ENCODE assay signal across 11 cellular contexts in genomic region chr6:135586844-135587243, GRCh38.
DNase-seq lines count a peak whose midpoint lies in the region; ATAC-seq lines count a peak whose summit lies in the region.
"Had no signal": no experiment of that assay in that cellular context is flagged by ENCODE, and none has a peak within 500 bp of the region (broad histone marks: within the 10 kb centered on the region; RNA-seq: fewer than 3 reads in every experiment).

No MANE protein-coding gene starts in this region.

- H3K9me3 Mint-ChIP-seq in activated naive CD8-positive, alpha-beta T cell (ENCODE audit: low read depth): peaks cover 4% of the 10 kb centered on the region
- H3K9me3 Mint-ChIP-seq in stimulated activated naive CD8-positive, alpha-beta T cell treated with anti-CD3 and anti-CD28 coated beads, Interleukin-15, amount 100 ng/mL, for 72 hours: peaks cover 25 to 34% of the 10 kb centered on the region in 2 donors
- H3K9me3 Mint-ChIP-seq: activated naive CD4-positive, alpha-beta T cell treated with anti-CD3 and anti-CD28 coated beads, Interleukin-2, amount 50 U/mL, for 24 hours had no signal

- H3K4me1 Mint-ChIP-seq in activated naive CD8-positive, alpha-beta T cell (ENCODE audit: low read depth): peaks cover 17% of the 10 kb centered on the region
- peaks cover 65% of the 10 kb centered on the region for H3K4me1 Mint-ChIP-seq in stimulated activated naive CD8-positive, alpha-beta T cell treated with anti-CD3 and anti-CD28 coated beads, Interleukin-15, amount 100 ng/mL, for 72 hours

- intact Hi-C loops in Right ventricle myocardium superior (cut with DNase I): no loop called here

- H3K36me3 Mint-ChIP-seq in activated naive CD8-positive, alpha-beta T cell: peaks cover 4% of the 10 kb centered on the region

- peak; percentile 39 for ATAC-seq in HG03469 (IDR thresholded peaks at IDR 0.05; ENCODE audit: unreplicated experiment)
- ATAC-seq in stimulated activated naive CD8-positive, alpha-beta T cell treated with anti-CD3 and anti-CD28 coated beads, Interleukin-15, amount 100 ng/mL, for 72 hours: peak; percentile 93
- ATAC-seq in Right ventricle myocardium superior (ENCODE audit: poor library complexity): no peak

- no peaks in the 10 kb centered on the region for H3K27me3 Mint-ChIP-seq in activated naive CD8-positive, alpha-beta T cell
- H3K27me3 Mint-ChIP-seq in stimulated activated naive CD8-positive, alpha-beta T cell treated with anti-CD3 and anti-CD28 coated beads, Interleukin-15, amount 100 ng/mL, for 72 hours: no peaks in the 10 kb centered on the region
- H3K27me3 Mint-ChIP-seq: activated naive CD4-positive, alpha-beta T cell treated with anti-CD3 and anti-CD28 coated beads, Interleukin-2, amount 50 U/mL, for 24 hours had no signal

- peak overlapping the region; percentile 77 for H3K27ac Mint-ChIP-seq in activated naive CD8-positive, alpha-beta T cell
- peak overlapping the region; percentile 88 to 94 for H3K27ac Mint-ChIP-seq in stimulated activated naive CD8-positive, alpha-beta T cell treated with anti-CD3 and anti-CD28 coated beads, Interleukin-15, amount 100 ng/mL, for 72 hours
- H3K27ac Mint-ChIP-seq: activated naive CD4-positive, alpha-beta T cell treated with anti-CD3 and anti-CD28 coated beads, Interleukin-2, amount 50 U/mL, for 24 hours; H9 had no signal

- H3K4me3 Mint-ChIP-seq in activated naive CD8-positive, alpha-beta T cell: peak overlapping the region; percentile 3
- H3K4me3 Mint-ChIP-seq in stimulated activated naive CD8-positive, alpha-beta T cell treated with anti-CD3 and anti-CD28 coated beads, Interleukin-15, amount 100 ng/mL, for 72 hours: peak overlapping the region; percentile 44 to 60
- H3K4me3 Mint-ChIP-seq: activated naive CD4-positive, alpha-beta T cell treated with anti-CD3 and anti-CD28 coated beads, Interleukin-2, amount 50 U/mL, for 24 hours; H9 had no signal

- DNase-seq in activated T-cell treated with anti-CD3 and anti-CD28 coated beads for 24 hours (ENCODE audit: low read depth) (peak; percentile 4), activated T-cell treated with anti-CD3 and anti-CD28 coated beads for 4 hours (no peak), Right ventricle myocardium superior (no peak), NOMO-1 treated with DMSO at 0.1 percent for 48 hours (lab: John Stamatoyannopoulos, UW; ENCODE audit: unreplicated experiment) (no peak), SHP77 (lab: John Stamatoyannopoulos, UW) (no peak)
- DNase-seq in stimulated activated naive CD8-positive, alpha-beta T cell treated with anti-CD3 and anti-CD28 coated beads, Interleukin-15, amount 100 ng/mL, for 72 hours: peak; percentile 59 to 67
- DNase-seq: H9, uterus had no signal

Comparison
In these comparisons a context has a peak if more than half of its experiments do, and no peak if none do; other contexts are left out.
1. DNase-seq: peak in activated T-cell treated with anti-CD3 and anti-CD28 coated beads for 24 hours (single experiment) and stimulated activated naive CD8-positive, alpha-beta T cell treated with anti-CD3 and anti-CD28 coated beads, Interleukin-15, amount 100 ng/mL, for 72 hours (2 of 2); none in activated T-cell treated with anti-CD3 and anti-CD28 coated beads for 4 hours (single experiment), Right ventricle myocardium superior (single experiment), NOMO-1 treated with DMSO at 0.1 percent for 48 hours (single experiment) and SHP77 (0 of 2).